Comparison of ENCODE assay signal across 8 cellular contexts in the genomic region with DNA sequence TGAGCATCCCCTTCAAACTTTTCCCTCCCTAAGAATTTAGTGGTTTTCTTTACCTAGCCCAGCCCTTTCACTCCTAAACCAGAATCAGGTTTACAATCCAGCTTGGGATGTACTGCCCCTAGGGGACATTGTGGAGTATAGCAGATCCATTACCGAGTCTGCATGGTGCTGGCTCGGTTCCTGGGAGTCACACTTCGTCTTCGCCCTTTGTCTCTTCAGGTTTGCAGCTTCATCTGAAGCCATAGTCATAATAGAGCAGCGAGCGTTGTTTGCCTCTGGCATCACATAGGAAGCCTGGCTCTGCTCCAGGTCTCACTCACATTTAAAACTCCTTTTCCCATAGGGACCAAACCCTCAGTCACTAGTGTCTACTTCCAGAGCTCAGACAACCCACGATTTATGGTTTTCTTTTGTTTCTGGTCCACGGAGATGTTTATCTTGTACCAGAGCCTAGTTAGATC. TPM values are rescaled to one million over a fixed set of nuclear protein-coding genes. Genes with fewer than 3 reads are reported as not detected.
DNase-seq lines count a peak whose midpoint lies in the region; ATAC-seq and TF ChIP-seq lines count a peak whose summit lies in the region.

No MANE protein-coding gene starts in this region.

- no peak for TF ChIP-seq EP300 in transverse colon (IDR thresholded peaks at IDR 0.05; ENCODE audit: low read depth)

- TF ChIP-seq CTCF in astrocyte of the spinal cord (IDR thresholded peaks at IDR 0.05; ENCODE audit: low read depth, low read length) (peak; percentile 81), transverse colon (IDR thresholded peaks at IDR 0.05) (peak; percentile 66 to 81 (median 77))

- 10 to 13% methylated on average over 2 to 8 of the region's 8 CpGs for WGBS in transverse colon (ENCODE audit: low coverage in 1 of 2), 2 donors

- H3K27me3 ChIP-seq in transverse colon, result no peaks in the 10 kb centered on the region

- TF ChIP-seq POLR2A in transverse colon (IDR thresholded peaks at IDR 0.05), result no peak

- H3K9me3 ChIP-seq in transverse colon, result no peaks in the 10 kb centered on the region

- DNase-seq in Daoy (ENCODE audit: low read depth) (peak; percentile 61), NCI-H2196 treated with DMSO at 0.1 percent for 48 hours (lab: John Stamatoyannopoulos, UW; ENCODE audit: unreplicated experiment) (peak; percentile 69), astrocyte of the spinal cord (ENCODE audit: low read depth, low spot score) (peak; percentile 12), islet precursor cell (peak; percentile 88), transverse colon (peak; percentile 37)
- DNase-seq in stimulated activated naive CD4-positive, alpha-beta T cell treated with Interleukin-2 at 50 U/mL for 16 hours (lab: John Stamatoyannopoulos, UW), result no peak

- no peak overlapping the region for H3K27ac ChIP-seq in transverse colon

- ATAC-seq in GM19452 (IDR thresholded peaks at IDR 0.05; ENCODE audit: unreplicated experiment), result peak; percentile 86
- ATAC-seq in HG03342 (IDR thresholded peaks at IDR 0.05; ENCODE audit: unreplicated experiment), result peak; percentile 99

- intact Hi-C loops in transverse colon (cut with DNase I; ENCODE audit: low total_unique reads), result no loop called here

- in situ Hi-C loops in astrocyte of the spinal cord (cut with HindIII; ENCODE audit: low sequenced_read_pairs) (no loop called here), transverse colon (cut with MboI; ENCODE audit: low pct_ligation_motif_present in 1 of 4, low pct_unique_long_range_greater_than_20kb in 1 of 4, low sequenced_read_pairs in 3 of 4) (loop anchor here in 2 of 4 donors (10.0 to 25.0 kb wide), 3 partner anchors 249 to 299 kb away; a partner anchor contains a TSS)

- H3K4me1 ChIP-seq in transverse colon, result peaks cover 0 to 4% (median 1%) of the 10 kb centered on the region in 4 donors

- no peaks in the 10 kb centered on the region for H3K36me3 ChIP-seq in transverse colon

- H3K4me3 ChIP-seq in astrocyte of the spinal cord (ENCODE audit: low read depth, low read length), result no peak overlapping the region
- H3K4me3 ChIP-seq in transverse colon, result no peak overlapping the region

RNA-seq across cellular contexts. Expression of a gene that starts 16.8 kb away (rescaled TPM):
- 6.7 and 8.5 TPM in 2 replicates for total RNA-seq in Daoy (2014; rRNA removed; shearing (Covaris generic))
- total RNA-seq in transverse colon, result 10 to 100 TPM in 1 of 4 donors, 1 to 10 TPM in 3; 1.3 to 12.3 (median 2.6) TPM
